ENCODE assay signal across 9 cellular contexts in the genomic region with DNA sequence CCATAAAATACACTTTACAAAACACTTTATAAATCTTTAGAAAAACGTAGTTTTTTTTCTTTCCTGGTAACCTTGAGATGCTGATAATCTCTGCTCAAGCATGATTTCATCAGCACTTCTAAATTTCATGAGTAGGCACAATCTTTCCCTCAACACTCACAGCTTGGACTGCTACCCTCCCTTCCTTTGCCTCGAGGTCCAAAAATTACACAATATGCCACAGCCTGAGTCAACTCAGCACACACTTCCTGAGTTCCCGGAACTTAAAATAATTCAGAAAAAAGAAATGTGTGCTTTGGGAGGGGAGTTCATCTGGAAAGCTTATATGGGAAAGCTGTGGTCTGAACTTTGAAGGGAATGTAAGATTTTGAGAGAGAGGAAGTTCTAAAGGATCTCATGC. TPM values are rescaled to one million over a fixed set of nuclear protein-coding genes. Genes with fewer than 3 reads are reported as not detected.
DNase-seq lines count a peak whose midpoint lies in the region; ATAC-seq and TF ChIP-seq lines count a peak whose summit lies in the region.
"Had no signal": no experiment of that assay in that cellular context is flagged by ENCODE, and none has a peak within 500 bp of the region (broad histone marks: within the 10 kb centered on the region; RNA-seq: fewer than 3 reads in every experiment).

No MANE protein-coding gene starts in this region.

- no peak overlapping the region for H3K27ac ChIP-seq in effector memory CD4-positive, alpha-beta T cell (ENCODE audit: insufficient read depth, low read length, poor library complexity, severe bottlenecking)

- H3K27ac Mint-ChIP-seq in activated CD8-positive, alpha-beta T cell treated with anti-CD3 and anti-CD28 coated beads for 36 hours: no peak overlapping the region
- no peak overlapping the region for H3K27ac Mint-ChIP-seq in activated CD8-positive, alpha-beta T cell treated with anti-CD3 and anti-CD28 coated beads, Interleukin-2, amount 10 ng/mL, durations not matched to agents 7 days and 5 days

- no peaks in the 10 kb centered on the region for H3K9me3 ChIP-seq in effector memory CD4-positive, alpha-beta T cell (ENCODE audit: control insufficient read depth, low read length)

- peaks cover 6% of the 10 kb centered on the region for H3K27me3 Mint-ChIP-seq in activated CD8-positive, alpha-beta T cell treated with anti-CD3 and anti-CD28 coated beads for 36 hours
- H3K27me3 Mint-ChIP-seq in activated CD8-positive, alpha-beta T cell treated with anti-CD3 and anti-CD28 coated beads, Interleukin-2, amount 10 ng/mL, durations not matched to agents 7 days and 5 days (ENCODE audit: low read depth): peaks cover 13% of the 10 kb centered on the region

- no peaks in the 10 kb centered on the region for H3K36me3 ChIP-seq in effector memory CD4-positive, alpha-beta T cell (ENCODE audit: control insufficient read depth, insufficient read depth, low read length)

- no peak overlapping the region for H3K4me3 Mint-ChIP-seq in activated CD8-positive, alpha-beta T cell treated with anti-CD3 and anti-CD28 coated beads for 36 hours
- H3K4me3 Mint-ChIP-seq in activated CD8-positive, alpha-beta T cell treated with anti-CD3 and anti-CD28 coated beads, Interleukin-2, amount 10 ng/mL, durations not matched to agents 7 days and 5 days: no peak overlapping the region

- H3K9me3 Mint-ChIP-seq in activated CD8-positive, alpha-beta T cell treated with anti-CD3 and anti-CD28 coated beads for 36 hours: no peaks in the 10 kb centered on the region
- no peaks in the 10 kb centered on the region for H3K9me3 Mint-ChIP-seq in activated CD8-positive, alpha-beta T cell treated with anti-CD3 and anti-CD28 coated beads, Interleukin-2, amount 10 ng/mL, durations not matched to agents 7 days and 5 days (ENCODE audit: insufficient read depth)

- H3K4me1 Mint-ChIP-seq in activated CD8-positive, alpha-beta T cell treated with anti-CD3 and anti-CD28 coated beads for 36 hours (ENCODE audit: low read depth): no peaks in the 10 kb centered on the region
- no peaks in the 10 kb centered on the region for H3K4me1 Mint-ChIP-seq in activated CD8-positive, alpha-beta T cell treated with anti-CD3 and anti-CD28 coated beads, Interleukin-2, amount 10 ng/mL, durations not matched to agents 7 days and 5 days (ENCODE audit: low read depth)

- H3K36me3 Mint-ChIP-seq in activated CD8-positive, alpha-beta T cell treated with anti-CD3 and anti-CD28 coated beads for 36 hours (ENCODE audit: low read depth): no peaks in the 10 kb centered on the region
- H3K36me3 Mint-ChIP-seq in activated CD8-positive, alpha-beta T cell treated with anti-CD3 and anti-CD28 coated beads, Interleukin-2, amount 10 ng/mL, durations not matched to agents 7 days and 5 days (ENCODE audit: low read depth): no peaks in the 10 kb centered on the region

- intact Hi-C loops in activated CD8-positive, alpha-beta T cell treated with anti-CD3 and anti-CD28 coated beads for 36 hours (cut with micrococcal nuclease): no loop called here

- peak; percentile 8 for DNase-seq in activated CD8-positive, alpha-beta T cell treated with anti-CD3 and anti-CD28 coated beads for 36 hours
- no peak for DNase-seq in activated CD8-positive, alpha-beta T cell treated with anti-CD3 and anti-CD28 coated beads, Interleukin-2, amount 10 ng/mL, durations not matched to agents 7 days and 5 days
- DNase-seq in amniotic stem cell (lab: John Stamatoyannopoulos, UW): peak; percentile 55
- DNase-seq in kidney glomerular epithelial cell (lab: John Stamatoyannopoulos, UW): peak; percentile 75
- peak; percentile 75 for DNase-seq in ureter (ENCODE audit: low spot score)
- no peak for DNase-seq in effector memory CD4-positive, alpha-beta T cell
- DNase-seq: NCI-H748 treated with DMSO at 0.1 percent for 48 hours had no signal

- TF ChIP-seq CTCF in activated CD8-positive, alpha-beta T cell treated with anti-CD3 and anti-CD28 coated beads for 36 hours (IDR thresholded peaks at IDR 0.05): no peak

- CTCF ChIA-PET in activated CD8-positive, alpha-beta T cell treated with anti-CD3 and anti-CD28 coated beads for 36 hours (lab: Charles Lee): interaction anchor here (0.8 to 3.5 kb wide), 5 partner anchors 10 to 71 kb away, joined by 3 to 16 read pairs (median 3); a partner anchor contains a TSS
- CTCF ChIA-PET in activated CD8-positive, alpha-beta T cell treated with anti-CD3 and anti-CD28 coated beads, Interleukin-2, amount 10 ng/mL, durations not matched to agents 7 days and 5 days (lab: Charles Lee): interaction anchor here (0.9 to 2.5 kb wide), 4 partner anchors 8 to 71 kb away, joined by 3 to 15 read pairs (median 4); no protein-coding TSS in a partner anchor

- H3K4me3 ChIP-seq in effector memory CD4-positive, alpha-beta T cell (ENCODE audit: insufficient read depth, low read depth, low read length, poor library complexity, severe bottlenecking): no peak overlapping the region

- no peaks in the 10 kb centered on the region for H3K4me1 ChIP-seq in effector memory CD4-positive, alpha-beta T cell (ENCODE audit: control insufficient read depth, insufficient read depth, low read length, poor library complexity, severe bottlenecking)

- no peaks in the 10 kb centered on the region for H3K27me3 ChIP-seq in effector memory CD4-positive, alpha-beta T cell (replicated peaks; ENCODE audit: control insufficient read depth, insufficient read depth, low read length, poor library complexity, severe bottlenecking)

- POLR2A ChIA-PET in activated CD8-positive, alpha-beta T cell treated with anti-CD3 and anti-CD28 coated beads for 36 hours (lab: Charles Lee): no interaction called here
- POLR2A ChIA-PET in activated CD8-positive, alpha-beta T cell treated with anti-CD3 and anti-CD28 coated beads, Interleukin-2, amount 10 ng/mL, durations not matched to agents 7 days and 5 days (lab: Charles Lee): no interaction called here

- peak; percentile 77 for ATAC-seq in activated CD8-positive, alpha-beta T cell treated with anti-CD3 and anti-CD28 coated beads for 36 hours
- no peak for ATAC-seq in activated CD8-positive, alpha-beta T cell treated with anti-CD3 and anti-CD28 coated beads, Interleukin-2, amount 10 ng/mL, durations not matched to agents 7 days and 5 days
- no peak for ATAC-seq in GM18870 (IDR thresholded peaks at IDR 0.05; ENCODE audit: unreplicated experiment)
- ATAC-seq in HG03280 (IDR thresholded peaks at IDR 0.05; ENCODE audit: unreplicated experiment): no peak

RNA-seq across cellular contexts. Expression of a gene that starts 5.9 kb away (rescaled TPM):
- total RNA-seq in activated CD8-positive, alpha-beta T cell treated with anti-CD3 and anti-CD28 coated beads for 36 hours: not detected
- not detected for total RNA-seq in activated CD8-positive, alpha-beta T cell treated with anti-CD3 and anti-CD28 coated beads, Interleukin-2, amount 10 ng/mL, durations not matched to agents 7 days and 5 days
- 2.6 TPM for total RNA-seq in ureter

RNA-seq across cellular contexts. Expression of a gene that starts 33.7 kb away (rescaled TPM):
- total RNA-seq in activated CD8-positive, alpha-beta T cell treated with anti-CD3 and anti-CD28 coated beads for 36 hours: 10 to 100 TPM; 21.7 to 23.8 TPM
- total RNA-seq in activated CD8-positive, alpha-beta T cell treated with anti-CD3 and anti-CD28 coated beads, Interleukin-2, amount 10 ng/mL, durations not matched to agents 7 days and 5 days: 10 to 100 TPM; 32.7 to 38.9 TPM
- total RNA-seq in ureter: 60.4 TPM

RNA-seq across cellular contexts. Expression of a gene that starts 38.9 kb away (rescaled TPM):
- total RNA-seq in activated CD8-positive, alpha-beta T cell treated with anti-CD3 and anti-CD28 coated beads for 36 hours: not detected
- total RNA-seq in activated CD8-positive, alpha-beta T cell treated with anti-CD3 and anti-CD28 coated beads, Interleukin-2, amount 10 ng/mL, durations not matched to agents 7 days and 5 days: not detected
- total RNA-seq in ureter: 0.18 TPM

Comparison
In these comparisons a context has a peak if more than half of its experiments do, and no peak if none do; other contexts are left out.
1. DNase-seq: peak in activated CD8-positive, alpha-beta T cell treated with anti-CD3 and anti-CD28 coated beads for 36 hours (single experiment), amniotic stem cell (single experiment), kidney glomerular epithelial cell (single experiment) and ureter (single experiment); none in activated CD8-positive, alpha-beta T cell treated with anti-CD3 and anti-CD28 coated beads, Interleukin-2, amount 10 ng/mL, durations not matched to agents 7 days and 5 days (single experiment) and effector memory CD4-positive, alpha-beta T cell (0 of 3).